ENCODE assay signal across 14 cellular contexts in the genomic region with DNA sequence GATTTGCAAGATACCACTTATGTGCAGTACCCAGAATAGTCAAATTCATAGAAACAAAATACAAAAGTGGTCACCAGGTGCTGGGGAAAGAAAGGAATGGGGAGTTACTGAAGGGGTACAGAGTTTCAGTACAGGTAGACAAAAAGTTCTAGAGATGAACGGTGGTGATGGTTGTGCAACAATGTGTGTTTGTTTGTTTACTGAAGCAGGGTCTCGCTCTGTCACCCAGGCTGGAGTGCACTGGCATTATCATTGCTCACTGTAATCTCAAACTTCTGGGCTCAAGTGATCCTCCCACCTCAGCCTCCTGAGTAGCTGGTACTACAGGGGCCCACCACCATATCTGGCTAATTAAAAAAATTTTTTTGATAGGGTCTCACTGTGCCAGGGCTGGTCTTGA. TPM values are rescaled to one million over a fixed set of nuclear protein-coding genes. Genes with fewer than 3 reads are reported as not detected.
DNase-seq lines count a peak whose midpoint lies in the region; ATAC-seq and TF ChIP-seq lines count a peak whose summit lies in the region.
"Had no signal": no experiment of that assay in that cellular context is flagged by ENCODE, and none has a peak within 500 bp of the region (broad histone marks: within the 10 kb centered on the region; RNA-seq: fewer than 3 reads in every experiment).

No MANE protein-coding gene starts in this region.

- no peaks in the 10 kb centered on the region for H3K9me3 Mint-ChIP-seq in activated naive CD8-positive, alpha-beta T cell (ENCODE audit: low read depth)
- no peaks in the 10 kb centered on the region for H3K9me3 Mint-ChIP-seq in activated naive CD8-positive, alpha-beta T cell treated with anti-CD3 and anti-CD28 coated beads, Interleukin-2, amount 50 U/mL, for 24 hours
- no peaks in the 10 kb centered on the region for H3K9me3 Mint-ChIP-seq in endothelial cell (ENCODE audit: unreplicated experiment)
- no peaks in the 10 kb centered on the region for H3K9me3 Mint-ChIP-seq in stimulated activated effector memory CD8-positive, alpha-beta T cell treated with anti-CD3 and anti-CD28 coated beads, Interleukin-12 subunit alpha, Interleukin-12 subunit beta, amount 100 ng/mL, for 72 hours
- H3K9me3 Mint-ChIP-seq: HFFc6 had no signal

- TF ChIP-seq CTCF in endothelial cell (IDR thresholded peaks at IDR 0.05; ENCODE audit: unreplicated experiment), result no peak

- no peak for DNase-seq in activated naive CD8-positive, alpha-beta T cell treated with anti-CD3 and anti-CD28 coated beads, Interleukin-2, amount 50 U/mL, for 24 hours
- DNase-seq in endothelial cell (ENCODE audit: low spot score), result no peak
- DNase-seq in stimulated activated effector memory CD8-positive, alpha-beta T cell treated with anti-CD3 and anti-CD28 coated beads, Interleukin-12 subunit alpha, Interleukin-12 subunit beta, amount 100 ng/mL, for 72 hours (ENCODE audit: low spot score in 2 of 2), result no peak
- no peak for DNase-seq in CD1c-positive myeloid dendritic cell (ENCODE audit: extremely low spot score)
- DNase-seq: ACHN, AML-193, Caco-2, H7, HFFc6, MV-4-11, NCI-H1694 treated with DMSO at 0.1 percent for 48 hours had no signal

- H3K36me3 Mint-ChIP-seq in activated naive CD8-positive, alpha-beta T cell, result peaks cover 3% of the 10 kb centered on the region
- peaks cover 53% of the 10 kb centered on the region for H3K36me3 Mint-ChIP-seq in activated naive CD8-positive, alpha-beta T cell treated with anti-CD3 and anti-CD28 coated beads, Interleukin-2, amount 50 U/mL, for 24 hours (ENCODE audit: low read depth)
- H3K36me3 Mint-ChIP-seq in endothelial cell (ENCODE audit: low read depth, unreplicated experiment), result peaks cover 42% of the 10 kb centered on the region
- H3K36me3 Mint-ChIP-seq in stimulated activated effector memory CD8-positive, alpha-beta T cell treated with anti-CD3 and anti-CD28 coated beads, Interleukin-12 subunit alpha, Interleukin-12 subunit beta, amount 100 ng/mL, for 72 hours, result peaks cover 100% of the 10 kb centered on the region

- H3K27me3 Mint-ChIP-seq in activated naive CD8-positive, alpha-beta T cell, result no peaks in the 10 kb centered on the region
- H3K27me3 Mint-ChIP-seq in activated naive CD8-positive, alpha-beta T cell treated with anti-CD3 and anti-CD28 coated beads, Interleukin-2, amount 50 U/mL, for 24 hours, result no peaks in the 10 kb centered on the region
- peaks cover 1% of the 10 kb centered on the region for H3K27me3 Mint-ChIP-seq in endothelial cell (ENCODE audit: unreplicated experiment)

- H3K4me3 Mint-ChIP-seq in activated naive CD8-positive, alpha-beta T cell, result no peak overlapping the region
- no peak overlapping the region for H3K4me3 Mint-ChIP-seq in activated naive CD8-positive, alpha-beta T cell treated with anti-CD3 and anti-CD28 coated beads, Interleukin-2, amount 50 U/mL, for 24 hours
- H3K4me3 Mint-ChIP-seq in endothelial cell (ENCODE audit: unreplicated experiment), result peak overlapping the region; percentile 17
- no peak overlapping the region for H3K4me3 Mint-ChIP-seq in stimulated activated effector memory CD8-positive, alpha-beta T cell treated with anti-CD3 and anti-CD28 coated beads, Interleukin-12 subunit alpha, Interleukin-12 subunit beta, amount 100 ng/mL, for 72 hours
- H3K4me3 Mint-ChIP-seq: HFFc6 had no signal

- ATAC-seq in activated naive CD8-positive, alpha-beta T cell treated with anti-CD3 and anti-CD28 coated beads, Interleukin-2, amount 50 U/mL, for 24 hours, result no peak
- ATAC-seq in stimulated activated effector memory CD8-positive, alpha-beta T cell treated with anti-CD3 and anti-CD28 coated beads, Interleukin-12 subunit alpha, Interleukin-12 subunit beta, amount 100 ng/mL, for 72 hours, result no peak
- ATAC-seq: Panc1 had no signal

- peak overlapping the region; percentile 58 for H3K27ac Mint-ChIP-seq in activated naive CD8-positive, alpha-beta T cell
- H3K27ac Mint-ChIP-seq in activated naive CD8-positive, alpha-beta T cell treated with anti-CD3 and anti-CD28 coated beads, Interleukin-2, amount 50 U/mL, for 24 hours, result no peak overlapping the region
- H3K27ac Mint-ChIP-seq in endothelial cell (ENCODE audit: unreplicated experiment), result no peak overlapping the region
- H3K27ac Mint-ChIP-seq in stimulated activated effector memory CD8-positive, alpha-beta T cell treated with anti-CD3 and anti-CD28 coated beads, Interleukin-12 subunit alpha, Interleukin-12 subunit beta, amount 100 ng/mL, for 72 hours, result peak overlapping the region; percentile 80
- H3K27ac Mint-ChIP-seq: HFFc6 had no signal

- H3K4me1 Mint-ChIP-seq in activated naive CD8-positive, alpha-beta T cell (ENCODE audit: low read depth), result peaks cover 6% of the 10 kb centered on the region
- H3K4me1 Mint-ChIP-seq in activated naive CD8-positive, alpha-beta T cell treated with anti-CD3 and anti-CD28 coated beads, Interleukin-2, amount 50 U/mL, for 24 hours, result no peaks in the 10 kb centered on the region
- H3K4me1 Mint-ChIP-seq in endothelial cell (ENCODE audit: unreplicated experiment), result no peaks in the 10 kb centered on the region
- no peaks in the 10 kb centered on the region for H3K4me1 Mint-ChIP-seq in stimulated activated effector memory CD8-positive, alpha-beta T cell treated with anti-CD3 and anti-CD28 coated beads, Interleukin-12 subunit alpha, Interleukin-12 subunit beta, amount 100 ng/mL, for 72 hours

RNA-seq across cellular contexts. Expression of gene UBE2L6, which starts 12.1 kb away (rescaled TPM):
- 56.2 TPM for total RNA-seq in endothelial cell (ENCODE audit: unreplicated experiment)

RNA-seq across cellular contexts. Expression of gene SMTNL1, which starts 18.0 kb away (rescaled TPM):
- 45.2 TPM for total RNA-seq in endothelial cell (ENCODE audit: unreplicated experiment)
- total RNA-seq: H7, HFFc6, NCI-H460 had no signal

RNA-seq across cellular contexts. Expression of gene TIMM10, which starts 24.8 kb away (rescaled TPM):
- total RNA-seq in endothelial cell (ENCODE audit: unreplicated experiment), result 60.2 TPM

RNA-seq across cellular contexts. Expression of gene SLC43A1, which starts 39.9 kb away (rescaled TPM):
- 10.4 TPM for total RNA-seq in endothelial cell (ENCODE audit: unreplicated experiment)

RNA-seq across cellular contexts. Expression of gene SERPING1, which starts 42.1 kb away (rescaled TPM):
- 347 TPM for total RNA-seq in endothelial cell (ENCODE audit: unreplicated experiment)
- total RNA-seq: NCI-H460 had no signal

Comparison
In these comparisons a context has a peak if more than half of its experiments do, and no peak if none do; other contexts are left out.
1. H3K27ac Mint-ChIP-seq: peak in activated naive CD8-positive, alpha-beta T cell (single experiment) and stimulated activated effector memory CD8-positive, alpha-beta T cell treated with anti-CD3 and anti-CD28 coated beads, Interleukin-12 subunit alpha, Interleukin-12 subunit beta, amount 100 ng/mL, for 72 hours (single experiment); none in activated naive CD8-positive, alpha-beta T cell treated with anti-CD3 and anti-CD28 coated beads, Interleukin-2, amount 50 U/mL, for 24 hours (single experiment) and endothelial cell (single experiment).